ENCODE assay signal across 20 cellular contexts in the genomic region with DNA sequence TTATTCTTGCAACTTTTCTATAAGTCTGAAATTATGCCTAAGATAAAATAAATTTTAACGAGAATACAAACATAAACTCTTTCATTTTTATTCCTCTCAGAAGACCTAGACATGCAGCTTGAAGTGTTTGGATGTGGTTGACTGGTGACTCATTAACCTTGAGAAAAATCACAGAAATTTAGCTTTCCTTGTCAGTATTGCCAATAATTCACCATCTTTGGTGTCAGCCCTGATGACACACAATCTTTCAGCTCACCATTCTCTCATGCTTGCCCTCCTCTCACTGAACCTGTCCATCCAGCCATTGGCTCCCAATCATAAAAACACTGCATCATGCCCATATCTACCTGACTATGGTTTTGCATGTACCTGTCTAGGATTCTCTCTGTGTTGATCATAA. TPM values are rescaled to one million over a fixed set of nuclear protein-coding genes. Genes with fewer than 3 reads are reported as not detected.
A peak's percentile ranks its signal among the peaks of the same experiment; 100 is the strongest.
DNase-seq lines count a peak whose midpoint lies in the region; ATAC-seq, FAIRE-seq and TF ChIP-seq lines count a peak whose summit lies in the region.
"Had no signal": no experiment of that assay in that cellular context is flagged by ENCODE, and none has a peak within 500 bp of the region (broad histone marks: within the 10 kb centered on the region; RNA-seq: fewer than 3 reads in every experiment).

No MANE protein-coding gene starts in this region.

- no peak for FAIRE-seq in bronchial epithelial cell (lab: Jason Lieb, UNC)

- H3K27me3 ChIP-seq in bronchial epithelial cell (ENCODE audit: control insufficient read depth, insufficient read depth, low read length) (no peaks in the 10 kb centered on the region), kidney epithelial cell (ENCODE audit: control insufficient read depth, insufficient read depth, low read length) (no peaks in the 10 kb centered on the region)

- DNase-seq in AG10803 (ENCODE audit: low read depth), result peak; percentile 38
- DNase-seq in M059J (ENCODE audit: low read depth), result peak; percentile 69
- peak; percentile 38 for DNase-seq in bronchial epithelial cell (ENCODE audit: low read depth)
- peak; percentile 12 for DNase-seq in kidney epithelial cell (ENCODE audit: low read depth)
- DNase-seq in NCI-H2107 treated with DMSO at 0.1 percent for 48 hours (lab: John Stamatoyannopoulos, UW; ENCODE audit: unreplicated experiment), result no peak
- DNase-seq in activated effector memory CD4-positive, alpha-beta T cell treated with anti-CD3 and anti-CD28 coated beads, Interleukin-2, amount 50 U/mL, for 16 hours, result no peak
- DNase-seq: BE2C; CD8-positive, alpha-beta T cell; EL; KBM-7; MM.1S; NCI-H1105; NCI-H1694 treated with DMSO at 0.1 percent for 48 hours; NCI-H446 treated with DMSO at 0.1 percent for 48 hours; NCI-H774; SHP77 treated with DMSO at 0.1 percent for 48 hours had no signal

- ATAC-seq in HG03045 (IDR thresholded peaks at IDR 0.05; ENCODE audit: unreplicated experiment), result no peak
- no peak for ATAC-seq in GM18502 (IDR thresholded peaks at IDR 0.05; ENCODE audit: poor library complexity, unreplicated experiment)
- ATAC-seq: CD8-positive, alpha-beta T cell; HCT116; Panc1 had no signal

- TF ChIP-seq CTCF in AG10803 (conservative IDR thresholded peaks at IDR 0.05; ENCODE audit: low read length) (no peak), bronchial epithelial cell (IDR thresholded peaks at IDR 0.05; ENCODE audit: insufficient read depth, low read length, severe bottlenecking) (no peak), kidney epithelial cell (IDR thresholded peaks at IDR 0.05; ENCODE audit: insufficient read depth, low read length, poor library complexity, severe bottlenecking) (no peak)

- H3K36me3 ChIP-seq in bronchial epithelial cell (ENCODE audit: control insufficient read depth, insufficient read depth, low read length) (no peaks in the 10 kb centered on the region), kidney epithelial cell (ENCODE audit: control insufficient read depth, insufficient read depth, low read length) (no peaks in the 10 kb centered on the region)
- H3K36me3 ChIP-seq: BE2C had no signal

- H3K4me3 ChIP-seq in AG10803 (ENCODE audit: low read length) (no peak overlapping the region), bronchial epithelial cell (ENCODE audit: low read depth, low read length) (no peak overlapping the region), kidney epithelial cell (ENCODE audit: low read depth, low read length) (no peak overlapping the region)

RNA-seq across cellular contexts. Expression of gene TNFAIP8L3, which starts 22.6 kb away (rescaled TPM):
- total RNA-seq in M059J (2014; rRNA removed; shearing (Covaris generic)), result 1.2 and 1.3 TPM in 2 replicates
- total RNA-seq in bronchial epithelial cell, result 5.0 and 7.6 TPM in 2 replicates
- total RNA-seq in kidney epithelial cell, result 0.89 and 0.92 TPM in 2 replicates
- total RNA-seq: CD8-positive, alpha-beta T cell had no signal

Comparison
In these comparisons a context has a peak if more than half of its experiments do, and no peak if none do; other contexts are left out.
1. DNase-seq: peak in AG10803 (single experiment), M059J (single experiment), bronchial epithelial cell (single experiment) and kidney epithelial cell (single experiment); none in NCI-H2107 treated with DMSO at 0.1 percent for 48 hours (single experiment) and activated effector memory CD4-positive, alpha-beta T cell treated with anti-CD3 and anti-CD28 coated beads, Interleukin-2, amount 50 U/mL, for 16 hours (single experiment).